In genomic region chr11:2685051-2685450, GRCh38 we compare ENCODE assay signal across 1 cellular context.
TF ChIP-seq lines count a peak whose summit lies in the region.

No MANE protein-coding gene starts in this region.

TF ChIP-seq in WTC11, 78 proteins besides CTCF, POLR2A, EP300 and RAD21 (continued from another document):
- TF ChIP-seq PRDM15 (CRISPR knock-in tag; IDR thresholded peaks at IDR 0.05), result no peak
- no peak for TF ChIP-seq USF1 (CRISPR knock-in tag; IDR thresholded peaks at IDR 0.05)
- no peak for TF ChIP-seq E2F1 (CRISPR knock-in tag; IDR thresholded peaks at IDR 0.05)
- no peak for TF ChIP-seq STAT6 (CRISPR knock-in tag; conservative IDR thresholded peaks at IDR 0.05; ENCODE audit: low read depth)
- TF ChIP-seq ATF1 (CRISPR knock-in tag; IDR thresholded peaks at IDR 0.05), result no peak
- no peak for TF ChIP-seq ESRRA (CRISPR knock-in tag; IDR thresholded peaks at IDR 0.05; ENCODE audit: borderline replicate concordance)
- TF ChIP-seq GRHL2 (CRISPR knock-in tag; IDR thresholded peaks at IDR 0.05; ENCODE audit: insufficient replicate concordance, severe bottlenecking), result no peak
- TF ChIP-seq ARID4B (CRISPR knock-in tag; IDR thresholded peaks at IDR 0.05; ENCODE audit: borderline replicate concordance), result no peak
- no peak for TF ChIP-seq OVOL2 (CRISPR knock-in tag; IDR thresholded peaks at IDR 0.05; ENCODE audit: borderline replicate concordance)
